ENCODE assay signal across 25 cellular contexts in genomic region chr20:38216201-38216600, GRCh38. TPM values are rescaled to one million over a fixed set of nuclear protein-coding genes. Genes with fewer than 3 reads are reported as not detected.
"Had no signal": no experiment of that assay in that cellular context is flagged by ENCODE, and none has a peak within 500 bp of the region (broad histone marks: within the 10 kb centered on the region; RNA-seq: fewer than 3 reads in every experiment).

No MANE protein-coding gene starts in this region.

- H3K27me3 ChIP-seq: brain microvascular endothelial cell, cardiac muscle cell, SJCRH30 had no signal

- H3K27ac ChIP-seq: brain microvascular endothelial cell, cardiac muscle cell, SJCRH30, WERI-Rb-1 had no signal

- H3K4me3 Mint-ChIP-seq: activated naive CD4-positive, alpha-beta T cell treated with anti-CD3 and anti-CD28 coated beads for 36 hours; activated naive CD8-positive, alpha-beta T cell; activated T-cell treated with anti-CD3 and anti-CD28 coated beads, Interleukin-2, amount 50 U/mL, for 4 hours had no signal

- DNase-seq: activated CD4-positive, alpha-beta T cell treated with anti-CD3 and anti-CD28 coated beads for 4 hours; activated CD4-positive, alpha-beta T cell treated with anti-CD3 and anti-CD28 coated beads, Interleukin-2, amount 50 U/mL, for 48 hours; activated effector memory CD4-positive, alpha-beta T cell treated with anti-CD3 and anti-CD28 coated beads, Interleukin-2, amount 50 U/mL, for 16 hours; activated naive CD4-positive, alpha-beta T cell treated with anti-CD3 and anti-CD28 coated beads for 36 hours; activated T-cell treated with anti-CD3 and anti-CD28 coated beads, Interleukin-2, amount 50 U/mL, for 4 hours; brain microvascular endothelial cell; MM.1S; NCI-H1105; NCI-H1436; NCI-H1694 treated with DMSO at 0.1 percent for 48 hours; NCI-H2029 treated with DMSO at 0.1 percent for 48 hours; NCI-H345; NCI-H510A; NCI-H526 treated with DMSO at 0.1 percent for 48 hours; NCI-H82; Right ventricle myocardium superior; SJCRH30; SK-N-SH; T-helper 1 cell; WERI-Rb-1 had no signal

- H3K36me3 Mint-ChIP-seq: activated naive CD8-positive, alpha-beta T cell had no signal

- H3K36me3 ChIP-seq: cardiac muscle cell, SJCRH30 had no signal

- H3K9me3 ChIP-seq: SJCRH30, SK-N-SH had no signal

- H3K9me3 Mint-ChIP-seq: activated naive CD4-positive, alpha-beta T cell treated with anti-CD3 and anti-CD28 coated beads for 36 hours; activated T-cell treated with anti-CD3 and anti-CD28 coated beads, Interleukin-2, amount 50 U/mL, for 4 hours had no signal

- H3K4me3 ChIP-seq: cardiac muscle cell, SJCRH30 had no signal

- ATAC-seq: activated CD4-positive, CD25-positive, alpha-beta regulatory T cell treated with anti-CD3 and anti-CD28 coated beads, Interleukin-2, amount 50 U/mL, for 24 hours; activated T-cell treated with anti-CD3 and anti-CD28 coated beads, Interleukin-2, amount 50 U/mL, for 4 hours had no signal

- H3K27ac Mint-ChIP-seq: activated naive CD4-positive, alpha-beta T cell treated with anti-CD3 and anti-CD28 coated beads for 36 hours; activated naive CD8-positive, alpha-beta T cell had no signal

RNA-seq across cellular contexts. Expression of gene KIAA1755, which starts 44.3 kb away (rescaled TPM):
- total RNA-seq: activated naive CD4-positive, alpha-beta T cell treated with anti-CD3 and anti-CD28 coated beads for 36 hours; activated T-cell treated with anti-CD3 and anti-CD28 coated beads, Interleukin-2, amount 50 U/mL, for 4 hours; cardiac muscle cell; OCI-LY7; T-helper 2 cell treated with Interferon-gamma antibody and Interleukin-4, amounts not matched to agents 100 ng/mL and 5 ng/mL, for 36 hours had no signal
- polyA plus RNA-seq: cardiac muscle cell had no signal

RNA-seq across cellular contexts. Expression of gene TGM2, which starts 51.1 kb away (rescaled TPM):
- total RNA-seq: activated naive CD4-positive, alpha-beta T cell treated with anti-CD3 and anti-CD28 coated beads for 36 hours; OCI-LY7 had no signal
